Comparison of ENCODE assay signal across 1 cellular context in the genomic region with DNA sequence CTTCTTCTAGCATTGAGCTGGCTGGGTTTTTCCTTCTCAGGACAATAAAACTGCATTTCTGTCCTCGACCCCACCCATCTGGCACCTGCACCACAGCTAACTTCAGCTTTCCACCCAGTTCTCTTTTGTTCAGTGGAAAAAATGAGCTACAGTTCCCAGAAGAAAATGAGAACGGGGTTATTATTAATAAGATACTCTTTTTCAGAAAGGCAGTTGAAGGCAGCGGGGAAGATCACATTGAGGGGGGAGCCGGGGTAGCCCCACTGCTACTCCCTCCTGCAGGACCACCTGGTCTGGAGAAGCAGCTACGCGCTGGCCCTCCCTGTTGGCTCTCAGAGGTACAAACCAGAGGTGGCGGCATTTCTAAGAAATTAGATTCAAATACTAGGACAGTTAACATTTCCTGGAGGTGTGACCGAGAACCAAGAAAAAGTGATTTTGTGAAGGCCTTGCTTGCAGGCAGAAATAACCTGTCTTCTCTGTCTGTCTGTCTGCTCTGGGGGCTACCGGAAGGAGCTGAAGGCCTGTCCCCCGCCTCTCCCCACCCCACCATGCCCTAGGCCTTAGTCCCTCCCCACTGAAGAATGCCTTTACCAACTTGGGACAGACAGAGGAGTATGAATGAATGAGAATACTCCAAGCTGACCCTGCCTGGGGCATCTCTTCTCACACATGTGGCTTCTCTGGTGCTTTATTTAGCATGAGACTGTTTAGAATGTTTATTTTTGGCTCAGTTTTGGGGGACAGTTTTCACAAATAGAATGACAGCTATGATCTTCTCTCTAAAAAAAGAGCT.
TF ChIP-seq lines count a peak whose summit lies in the region.

No MANE protein-coding gene starts in this region.

TF ChIP-seq in SK-N-SH, 30 proteins besides CTCF, POLR2A, EP300 and RAD21 (continued from another document):
- TF ChIP-seq TAF1 (IDR thresholded peaks at IDR 0.05; ENCODE audit: borderline replicate concordance, low read depth, low read length), result no peak
- TF ChIP-seq TEAD4 (IDR thresholded peaks at IDR 0.05; ENCODE audit: borderline replicate concordance, insufficient read depth), result no peak
- TF ChIP-seq MEF2A (IDR thresholded peaks at IDR 0.05; ENCODE audit: borderline replicate concordance, low read depth), result no peak
- no peak for TF ChIP-seq POLR2AphosphoS5 (IDR thresholded peaks at IDR 0.05; ENCODE audit: low read depth, low read length)
- no peak for TF ChIP-seq RCOR1 (IDR thresholded peaks at IDR 0.05; ENCODE audit: low read length)
- TF ChIP-seq REST (IDR thresholded peaks at IDR 0.05; ENCODE audit: low read depth, low read length), result no peak
- TF ChIP-seq CHD2 (IDR thresholded peaks at IDR 0.05; ENCODE audit: low read length, partially characterized antibody), result no peak
- TF ChIP-seq FOXM1 (IDR thresholded peaks at IDR 0.05; ENCODE audit: low read depth), result no peak
- TF ChIP-seq, protein P1, sequence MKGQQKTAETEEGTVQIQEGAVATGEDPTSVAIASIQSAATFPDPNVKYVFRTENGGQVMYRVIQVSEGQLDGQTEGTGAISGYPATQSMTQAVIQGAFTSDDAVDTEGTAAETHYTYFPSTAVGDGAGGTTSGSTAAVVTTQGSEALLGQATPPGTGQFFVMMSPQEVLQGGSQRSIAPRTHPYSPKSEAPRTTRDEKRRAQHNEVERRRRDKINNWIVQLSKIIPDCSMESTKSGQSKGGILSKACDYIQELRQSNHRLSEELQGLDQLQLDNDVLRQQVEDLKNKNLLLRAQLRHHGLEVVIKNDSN (IDR thresholded peaks at IDR 0.05; ENCODE audit: borderline replicate concordance, low read depth), result no peak
- TF ChIP-seq JUND (IDR thresholded peaks at IDR 0.05), result no peak
- no peak for TF ChIP-seq MAX (IDR thresholded peaks at IDR 0.05; ENCODE audit: low read depth)
- TF ChIP-seq SIN3A (IDR thresholded peaks at IDR 0.05; ENCODE audit: borderline replicate concordance, low read depth, low read length), result no peak
